12 cellular contexts compared by ENCODE assay signal in the genomic region with DNA sequence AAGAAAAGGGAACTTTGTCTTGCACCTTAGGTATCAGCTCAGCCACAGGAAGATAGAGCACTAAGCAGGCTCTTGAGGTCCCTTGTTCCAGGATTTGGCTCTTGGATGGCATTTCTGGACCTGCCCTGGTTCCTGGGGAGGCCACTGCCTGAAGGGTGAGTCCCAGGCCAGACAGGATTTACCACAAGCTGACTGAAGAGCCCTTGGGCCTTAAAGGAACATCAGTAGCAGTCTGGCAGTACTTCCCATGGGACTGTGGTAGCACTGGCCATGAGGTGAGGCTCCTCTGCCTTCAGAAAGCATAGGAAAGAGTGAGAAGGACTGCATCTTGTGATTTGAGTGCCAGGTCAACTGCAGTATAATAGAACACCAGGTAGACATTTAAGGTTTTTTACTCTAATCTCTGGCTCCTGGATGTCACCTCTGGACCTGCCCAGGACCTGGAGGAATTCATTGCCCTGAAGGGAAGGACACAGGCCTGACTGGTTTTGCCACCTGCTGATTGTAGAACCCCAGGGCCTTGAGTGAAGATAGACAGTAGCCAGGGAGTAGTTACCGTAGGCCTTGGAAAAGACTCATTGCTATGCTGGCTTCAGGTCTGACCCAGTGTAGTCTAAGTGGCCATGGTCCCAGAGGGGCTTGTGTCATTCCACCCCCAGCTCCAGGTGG.
DNase-seq lines count a peak whose midpoint lies in the region; ATAC-seq and TF ChIP-seq lines count a peak whose summit lies in the region.
"Had no signal": no experiment of that assay in that cellular context is flagged by ENCODE, and none has a peak within 500 bp of the region (broad histone marks: within the 10 kb centered on the region; RNA-seq: fewer than 3 reads in every experiment).

No MANE protein-coding gene starts in this region.

- no peaks in the 10 kb centered on the region for H3K79me2 ChIP-seq in Karpas-422 (ENCODE audit: low read length)
- H3K79me2 ChIP-seq in trophoblast cell (ENCODE audit: control insufficient read depth, insufficient read depth, low read length, poor library complexity): no peaks in the 10 kb centered on the region

- no peak overlapping the region for H4K12ac ChIP-seq in trophoblast cell (ENCODE audit: low read depth, low read length)

- no peak overlapping the region for H2AFZ ChIP-seq in Karpas-422 (ENCODE audit: low read length)
- no peak overlapping the region for H2AFZ ChIP-seq in trophoblast cell (ENCODE audit: insufficient read depth, low read length, poor library complexity)
- H2AFZ ChIP-seq: GM23248 had no signal

- H3K4me1 ChIP-seq in Karpas-422 (ENCODE audit: low read length): no peaks in the 10 kb centered on the region
- H3K4me1 ChIP-seq in trophoblast cell (ENCODE audit: control insufficient read depth in 1 of 2, insufficient read depth in 2 of 2, low read length in 2 of 2): peaks cover 9 to 17% of the 10 kb centered on the region in 2 experiments

- H4K20me1 ChIP-seq in Karpas-422 (ENCODE audit: insufficient read depth, low read depth, low read length): no peaks in the 10 kb centered on the region

- no peak overlapping the region for H3K4ac ChIP-seq in trophoblast cell (ENCODE audit: low read depth, low read length)

- no peaks in the 10 kb centered on the region for H3K79me1 ChIP-seq in trophoblast cell (ENCODE audit: low read length)

- no peak for TF ChIP-seq CTCF in 22Rv1 (IDR thresholded peaks at IDR 0.05)

- H2AK5ac ChIP-seq in trophoblast cell (ENCODE audit: low read length): no peak overlapping the region

- no peak overlapping the region for H4K91ac ChIP-seq in trophoblast cell (ENCODE audit: low read depth, low read length)

- WGBS in trophoblast cell (ENCODE audit: extremely low coverage, insufficient coverage, insufficient read length): no CpG with 5 or more reads among the region's 1 CpG

- no peak overlapping the region for H3K18ac ChIP-seq in trophoblast cell (ENCODE audit: low read length)

- no peak overlapping the region for H3K9ac ChIP-seq in Karpas-422 (ENCODE audit: low read length)
- no peak overlapping the region for H3K9ac ChIP-seq in trophoblast cell (ENCODE audit: low read length)
- H3K9ac ChIP-seq: GM23248 had no signal

- H3K9me3 ChIP-seq in Karpas-422 (ENCODE audit: low read length) (no peaks in the 10 kb centered on the region), trophoblast cell (ENCODE audit: insufficient read depth, low read depth, low read length) (no peaks in the 10 kb centered on the region)

- H3K27ac ChIP-seq in 22Rv1 (peak overlapping the region; percentile 28), Karpas-422 (ENCODE audit: low read length) (no peak overlapping the region), trophoblast cell (ENCODE audit: low read depth, low read length) (peak overlapping the region; percentile 26)
- H3K27ac ChIP-seq: GM23248 had no signal

- DNase-seq in Karpas-422 (peak; percentile 34), trophoblast cell (peak; percentile 71 to 80), GDM1 (lab: John Stamatoyannopoulos, UW) (no peak), DMS79 (lab: John Stamatoyannopoulos, UW) (no peak)
- no peak for DNase-seq in activated CD4-positive, alpha-beta T cell treated with anti-CD3 and anti-CD28 coated beads for 48 hours
- DNase-seq: C1 segment of cervical spinal cord; CD4-positive, alpha-beta T cell; GM23248; IMR-90; KBM-7 had no signal

- no peak overlapping the region for H3K14ac ChIP-seq in trophoblast cell (ENCODE audit: low read length)

- no peak overlapping the region for H3K4me2 ChIP-seq in Karpas-422 (ENCODE audit: low read depth, low read length, poor library complexity, severe bottlenecking)
- no peak overlapping the region for H3K4me2 ChIP-seq in trophoblast cell (ENCODE audit: low read length)

- H3K27me3 ChIP-seq in Karpas-422 (ENCODE audit: low read length): no peaks in the 10 kb centered on the region
- no peaks in the 10 kb centered on the region for H3K27me3 ChIP-seq in trophoblast cell (ENCODE audit: insufficient read depth, low read length)

- H3K36me3 ChIP-seq in Karpas-422 (ENCODE audit: insufficient read depth, low read length): no peaks in the 10 kb centered on the region
- H3K36me3 ChIP-seq in trophoblast cell (ENCODE audit: control insufficient read depth in 1 of 2, insufficient read depth in 2 of 2, low read length in 2 of 2): no peaks in the 10 kb centered on the region

- no peak overlapping the region for H4K8ac ChIP-seq in trophoblast cell (ENCODE audit: low read depth, low read length)

- no peak overlapping the region for H2BK120ac ChIP-seq in trophoblast cell (ENCODE audit: insufficient read depth, low read length, poor library complexity)

- peak; percentile 54 for ATAC-seq in esophagus mucosa

- H2BK5ac ChIP-seq in trophoblast cell (ENCODE audit: low read depth, low read length, poor library complexity): peak overlapping the region; percentile 15

- no peak overlapping the region for H3K23ac ChIP-seq in trophoblast cell (ENCODE audit: low read length)

- no peaks in the 10 kb centered on the region for H3K9me2 ChIP-seq in Karpas-422 (replicated peaks; ENCODE audit: insufficient read depth, low read length)

- H2BK12ac ChIP-seq in trophoblast cell (ENCODE audit: low read length): no peak overlapping the region

- H3K4me3 ChIP-seq in Karpas-422 (ENCODE audit: low read length) (no peak overlapping the region), trophoblast cell (ENCODE audit: low read depth, low read length) (no peak overlapping the region)
- H3K4me3 ChIP-seq: GM23248 had no signal

Comparison
In these comparisons a context has a peak if more than half of its experiments do, and no peak if none do; other contexts are left out.
1. DNase-seq: peak in Karpas-422 (single experiment) and trophoblast cell (2 of 2); none in activated CD4-positive, alpha-beta T cell treated with anti-CD3 and anti-CD28 coated beads for 48 hours (single experiment), GDM1 (single experiment) and DMS79 (single experiment).